Comparison of ENCODE assay signal across 7 cellular contexts in genomic region chr13:110462091-110462490, GRCh38.
"Had no signal": no experiment of that assay in that cellular context is flagged by ENCODE, and none has a peak within 500 bp of the region (broad histone marks: within the 10 kb centered on the region; RNA-seq: fewer than 3 reads in every experiment).

No MANE protein-coding gene starts in this region.

- H3K4me3 ChIP-seq: GM23338, K562 had no signal

- ATAC-seq: GM23338, K562 had no signal

- DNase-seq: H9, HCEC 1CT, IMR-90, KG1 had no signal

- H3K27ac Mint-ChIP-seq: GM23338 had no signal

- H3K4me3 Mint-ChIP-seq: GM23338, H9 had no signal

- H3K27ac ChIP-seq: HL-60 had no signal

- H3K9me3 Mint-ChIP-seq: GM23338, H9 had no signal
